2 cellular contexts compared by ENCODE assay signal in genomic region chrX:17597836-17598434, GRCh38.
TF ChIP-seq lines count a peak whose summit lies in the region.

No MANE protein-coding gene starts in this region.

TF ChIP-seq in HepG2, 621 proteins besides CTCF, POLR2A, EP300 and RAD21 (continued from another document):
- TF ChIP-seq ELK4 (CRISPR knock-in tag; IDR thresholded peaks at IDR 0.05; ENCODE audit: borderline replicate concordance) (no peak), PPARG (CRISPR knock-in tag; conservative IDR thresholded peaks at IDR 0.05) (no peak), BORCS8-MEF2B (CRISPR knock-in tag; IDR thresholded peaks at IDR 0.05) (no peak), ZNF703 (CRISPR knock-in tag; IDR thresholded peaks at IDR 0.05; ENCODE audit: borderline replicate concordance) (no peak), ZNF773 (CRISPR knock-in tag; IDR thresholded peaks at IDR 0.05; ENCODE audit: borderline replicate concordance) (no peak), ZNF10 (CRISPR knock-in tag; IDR thresholded peaks at IDR 0.05; ENCODE audit: borderline replicate concordance, low read depth) (no peak), ZKSCAN5 (CRISPR knock-in tag; IDR thresholded peaks at IDR 0.05) (no peak), RFX3 (CRISPR knock-in tag; IDR thresholded peaks at IDR 0.05) (no peak), CBX5 (CRISPR knock-in tag; IDR thresholded peaks at IDR 0.05; ENCODE audit: borderline replicate concordance) (no peak), PBX2 (CRISPR knock-in tag; IDR thresholded peaks at IDR 0.05) (no peak), NFKB2 (CRISPR knock-in tag; IDR thresholded peaks at IDR 0.05; ENCODE audit: borderline replicate concordance) (no peak), ZNF570 (CRISPR knock-in tag; IDR thresholded peaks at IDR 0.05; ENCODE audit: borderline replicate concordance) (no peak), JDP2 (CRISPR knock-in tag; IDR thresholded peaks at IDR 0.05; ENCODE audit: borderline replicate concordance) (no peak), ZNF142 (CRISPR knock-in tag; IDR thresholded peaks at IDR 0.05) (no peak), ZNF281 (CRISPR knock-in tag; IDR thresholded peaks at IDR 0.05; ENCODE audit: borderline replicate concordance) (no peak)
TF ChIP-seq in HepG2: peak in this region for 0.

TF ChIP-seq in endothelial cell of umbilical vein, 7 proteins besides CTCF, POLR2A, EP300 and RAD21 (continued from another document):
- TF ChIP-seq GATA2 (IDR thresholded peaks at IDR 0.05; ENCODE audit: insufficient read depth, insufficient read length, low read depth, low read length), result no peak
- no peak for TF ChIP-seq MAX (IDR thresholded peaks at IDR 0.05; ENCODE audit: insufficient read depth, insufficient read length)
- no peak for TF ChIP-seq POLR2AphosphoS5 (IDR thresholded peaks at IDR 0.05; ENCODE audit: insufficient read depth, low read depth, low read length)
- no peak for TF ChIP-seq JUN (IDR thresholded peaks at IDR 0.05; ENCODE audit: borderline replicate concordance, insufficient read depth, insufficient read length, low read depth)
